In the genomic region with DNA sequence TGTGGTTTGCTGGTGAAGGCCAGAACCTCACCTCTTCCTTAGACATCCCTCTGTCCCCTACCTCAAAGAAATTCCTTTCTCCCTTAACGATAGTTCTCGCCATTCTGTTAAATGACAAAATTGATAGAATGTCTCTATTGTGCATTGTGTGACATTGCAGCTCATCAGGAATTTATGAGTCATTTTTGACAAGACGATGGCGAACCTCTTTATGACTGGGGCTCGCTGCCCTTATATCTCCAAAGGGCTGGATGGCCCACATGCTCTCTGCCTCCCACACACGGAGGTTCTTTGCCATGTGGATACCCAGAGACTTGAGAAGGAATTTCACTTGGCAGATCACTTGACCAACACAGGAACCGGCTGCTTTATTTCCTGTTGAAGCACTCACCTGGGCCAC, we compare ENCODE assay signal across 23 cellular contexts.
A peak's percentile ranks its signal among the peaks of the same experiment; 100 is the strongest.
DNase-seq lines count a peak whose midpoint lies in the region; ATAC-seq, FAIRE-seq and TF ChIP-seq lines count a peak whose summit lies in the region.
"Had no signal": no experiment of that assay in that cellular context is flagged by ENCODE, and none has a peak within 500 bp of the region (broad histone marks: within the 10 kb centered on the region; RNA-seq: fewer than 3 reads in every experiment).

No MANE protein-coding gene starts in this region.

- dilution Hi-C loops in mammary epithelial cell (cut with HindIII; ENCODE audit: low sequenced_read_pairs): no loop called here

- H3K9me3 ChIP-seq in mammary epithelial cell (replicated peaks; ENCODE audit: insufficient read depth, low read length): no peaks in the 10 kb centered on the region
- no peaks in the 10 kb centered on the region for H3K9me3 ChIP-seq in breast epithelium
- no peaks in the 10 kb centered on the region for H3K9me3 ChIP-seq in right cardiac atrium (ENCODE audit: control insufficient read depth, low read length)
- H3K9me3 ChIP-seq: BLaER1, HAP-1 had no signal

- peak; percentile 68 for FAIRE-seq in urothelium cell line (lab: Jason Lieb, UNC)
- FAIRE-seq: GM12891, GM18507, H54 had no signal

- in situ Hi-C loops in mammary epithelial cell (cut with MboI; ENCODE audit: low sequenced_read_pairs in 2 of 2): no loop called here

- TF ChIP-seq POLR2A in breast epithelium (IDR thresholded peaks at IDR 0.05): no peak

- H3K36me3 ChIP-seq in mammary epithelial cell (ENCODE audit: insufficient read depth, low read length): no peaks in the 10 kb centered on the region
- no peaks in the 10 kb centered on the region for H3K36me3 ChIP-seq in breast epithelium
- H3K36me3 ChIP-seq: BLaER1, HAP-1 had no signal

- no peak for ATAC-seq in right cardiac atrium

- peaks cover 12% of the 10 kb centered on the region for H3K4me1 ChIP-seq in mammary epithelial cell (ENCODE audit: insufficient read depth, low read length)
- H3K4me1 ChIP-seq in breast epithelium: no peaks in the 10 kb centered on the region
- H3K4me1 ChIP-seq in right cardiac atrium (ENCODE audit: control insufficient read depth, insufficient read depth, low read length): no peaks in the 10 kb centered on the region
- H3K4me1 ChIP-seq: HAP-1 had no signal

- H3K9ac ChIP-seq in mammary epithelial cell (ENCODE audit: insufficient read depth, low read length): no peak overlapping the region
- H3K9ac ChIP-seq: BLaER1 had no signal

- no peak overlapping the region for H3K27ac ChIP-seq in mammary epithelial cell (ENCODE audit: insufficient read depth, low read depth, low read length)
- no peak overlapping the region for H3K27ac ChIP-seq in breast epithelium
- H3K27ac ChIP-seq in right cardiac atrium (ENCODE audit: low read length): no peak overlapping the region
- H3K27ac ChIP-seq: BLaER1, C4-2B had no signal

- CTCF ChIA-PET in mammary epithelial cell (lab: Charles Lee; ENCODE audit: low non-redundant PET): no interaction called here

- intact Hi-C loops in mammary epithelial cell (cut with micrococcal nuclease) (no loop called here), breast epithelium (cut with DNase I; ENCODE audit: low total_unique reads) (no loop called here), right cardiac atrium (cut with DNase I) (no loop called here)

- H3K4me3 ChIP-seq in mammary epithelial cell (replicated peaks in 1 of 3; ENCODE audit: insufficient read depth in 1 of 3, low read depth in 2 of 3, low read length in 3 of 3) (no peak overlapping the region), breast epithelium (no peak overlapping the region), right cardiac atrium (ENCODE audit: low read length) (no peak overlapping the region)
- H3K4me3 ChIP-seq: BLaER1, HAP-1 had no signal

- WGBS in mammary epithelial cell (ENCODE audit: low coverage, missing lambda C conversion rate): under 1% methylated on average over 7 of the region's 7 CpGs
- 81% methylated on average over 7 of the region's 7 CpGs for WGBS in right cardiac atrium

- H3K79me2 ChIP-seq in mammary epithelial cell (ENCODE audit: insufficient read depth, low read length): no peaks in the 10 kb centered on the region

- DNase-seq in mammary epithelial cell (peak; percentile 6), breast epithelium (ENCODE audit: low spot score in 2 of 2) (no peak), LoVo (ENCODE audit: low spot score) (peak; percentile 4), kidney tubule cell (ENCODE audit: low spot score) (peak; percentile 29), urothelium cell line (ENCODE audit: low spot score) (peak; percentile 68), NCI-H1417 (lab: John Stamatoyannopoulos, UW) (no peak), NCI-H2227 treated with DMSO at 0.1 percent for 48 hours (lab: John Stamatoyannopoulos, UW) (no peak), right cardiac atrium (no peak)
- DNase-seq: 8988T; Calu3; CD4-positive, alpha-beta T cell; CD8-positive, alpha-beta memory T cell; COR-L47; DMS53; DMS79 treated with DMSO at 0.1 percent for 48 hours; GF-D8; GOT3 had no signal

- TF ChIP-seq CTCF in mammary epithelial cell (conservative IDR thresholded peaks at IDR 0.05 in 1 of 2, IDR thresholded peaks at IDR 0.05 in 1 of 2; ENCODE audit: extremely low read depth in 1 of 2, insufficient read depth in 1 of 2, low read depth in 1 of 2, low read length in 2 of 2): no peak
- no peak for TF ChIP-seq CTCF in breast epithelium (IDR thresholded peaks at IDR 0.05)

- H4K20me1 ChIP-seq in mammary epithelial cell (ENCODE audit: insufficient read depth, low read length): no peaks in the 10 kb centered on the region
- H4K20me1 ChIP-seq: BLaER1 had no signal

- no TSS peak for BruUV-seq in mammary epithelial cell (replicated peaks; lab: Mats Ljungman, UMichigan)

- no peak overlapping the region for H3K4me2 ChIP-seq in mammary epithelial cell (ENCODE audit: insufficient read depth, low read depth, low read length)
- H3K4me2 ChIP-seq: BLaER1 had no signal

- H3K27me3 ChIP-seq in mammary epithelial cell (ENCODE audit: insufficient read depth, low read length): no peaks in the 10 kb centered on the region
- no peaks in the 10 kb centered on the region for H3K27me3 ChIP-seq in breast epithelium
- no peaks in the 10 kb centered on the region for H3K27me3 ChIP-seq in right cardiac atrium (ENCODE audit: control insufficient read depth, insufficient read depth)
- H3K27me3 ChIP-seq: BLaER1 had no signal

- H2AFZ ChIP-seq in mammary epithelial cell (ENCODE audit: low read depth, low read length): peak overlapping the region; percentile 55

Comparison
In these comparisons a context has a peak if more than half of its experiments do, and no peak if none do; other contexts are left out.
1. DNase-seq: peak in mammary epithelial cell (single experiment), LoVo (single experiment), kidney tubule cell (single experiment) and urothelium cell line (single experiment); none in breast epithelium (0 of 2), NCI-H1417 (0 of 3), NCI-H2227 treated with DMSO at 0.1 percent for 48 hours (single experiment) and right cardiac atrium (0 of 3).